Comparison of ENCODE assay signal across 9 cellular contexts in genomic region chr20:840858-841567, GRCh38. TPM values are rescaled to one million over a fixed set of nuclear protein-coding genes. Genes with fewer than 3 reads are reported as not detected.
DNase-seq lines count a peak whose midpoint lies in the region; ATAC-seq lines count a peak whose summit lies in the region.
"Had no signal": no experiment of that assay in that cellular context is flagged by ENCODE, and none has a peak within 500 bp of the region (broad histone marks: within the 10 kb centered on the region; RNA-seq: fewer than 3 reads in every experiment).

No MANE protein-coding gene starts in this region.

- no peak overlapping the region for H3K27ac Mint-ChIP-seq in activated CD4-positive, alpha-beta T cell treated with anti-CD3 and anti-CD28 coated beads for 36 hours
- no peak overlapping the region for H3K27ac Mint-ChIP-seq in activated naive CD8-positive, alpha-beta T cell
- no peak overlapping the region for H3K27ac Mint-ChIP-seq in immature natural killer cell
- no peak overlapping the region for H3K27ac Mint-ChIP-seq in stimulated activated naive CD8-positive, alpha-beta T cell treated with anti-CD3 and anti-CD28 coated beads, Interleukin-15, amount 100 ng/mL, for 72 hours

- H3K27me3 Mint-ChIP-seq in activated CD4-positive, alpha-beta T cell treated with anti-CD3 and anti-CD28 coated beads for 36 hours = no peaks in the 10 kb centered on the region
- H3K27me3 Mint-ChIP-seq in activated naive CD8-positive, alpha-beta T cell = no peaks in the 10 kb centered on the region
- H3K27me3 Mint-ChIP-seq in immature natural killer cell (ENCODE audit: low read depth in 3 of 3) = peaks cover 0 to 3% (median 3%) of the 10 kb centered on the region in 3 donors
- H3K27me3 Mint-ChIP-seq in stimulated activated naive CD8-positive, alpha-beta T cell treated with anti-CD3 and anti-CD28 coated beads, Interleukin-15, amount 100 ng/mL, for 72 hours = no peaks in the 10 kb centered on the region

- H3K4me1 Mint-ChIP-seq in activated CD4-positive, alpha-beta T cell treated with anti-CD3 and anti-CD28 coated beads for 36 hours = peaks cover 44% of the 10 kb centered on the region
- peaks cover 47% of the 10 kb centered on the region for H3K4me1 Mint-ChIP-seq in activated naive CD8-positive, alpha-beta T cell (ENCODE audit: low read depth)
- H3K4me1 Mint-ChIP-seq in immature natural killer cell = peaks cover 42 to 48% of the 10 kb centered on the region in 2 donors
- peaks cover 82% of the 10 kb centered on the region for H3K4me1 Mint-ChIP-seq in stimulated activated naive CD8-positive, alpha-beta T cell treated with anti-CD3 and anti-CD28 coated beads, Interleukin-15, amount 100 ng/mL, for 72 hours

- intact Hi-C loops in activated CD4-positive, alpha-beta T cell treated with anti-CD3 and anti-CD28 coated beads for 36 hours (cut with DNase I, micrococcal nuclease) = no loop called here

- H3K4me3 Mint-ChIP-seq in activated CD4-positive, alpha-beta T cell treated with anti-CD3 and anti-CD28 coated beads for 36 hours = peak overlapping the region; percentile 67
- H3K4me3 Mint-ChIP-seq in activated naive CD8-positive, alpha-beta T cell = peak overlapping the region; percentile 79
- H3K4me3 Mint-ChIP-seq in immature natural killer cell = peak overlapping the region; percentile 47 to 66 (median 51)
- peak overlapping the region; percentile 70 to 75 for H3K4me3 Mint-ChIP-seq in stimulated activated naive CD8-positive, alpha-beta T cell treated with anti-CD3 and anti-CD28 coated beads, Interleukin-15, amount 100 ng/mL, for 72 hours

- DNase-seq in activated CD4-positive, alpha-beta T cell treated with anti-CD3 and anti-CD28 coated beads for 36 hours = peak; percentile 65
- DNase-seq in activated CD4-positive, alpha-beta T cell treated with anti-CD3 and anti-CD28 coated beads, Interleukin-2, amount 50 U/mL, for 1 hour = no peak
- DNase-seq in immature natural killer cell = peak in 1 of 3 donors; percentile 13
- DNase-seq in stimulated activated naive CD8-positive, alpha-beta T cell treated with anti-CD3 and anti-CD28 coated beads, Interleukin-15, amount 100 ng/mL, for 72 hours = peak in 1 of 2 donors; percentile 37
- DNase-seq in superior temporal gyrus (ENCODE audit: extremely low spot score) = no peak
- no peak for DNase-seq in effector CD8-positive, alpha-beta T cell (lab: John Stamatoyannopoulos, UW)
- DNase-seq: EL had no signal

- H3K9me3 Mint-ChIP-seq in activated CD4-positive, alpha-beta T cell treated with anti-CD3 and anti-CD28 coated beads for 36 hours (ENCODE audit: low read depth) = peaks cover 2% of the 10 kb centered on the region
- no peaks in the 10 kb centered on the region for H3K9me3 Mint-ChIP-seq in activated naive CD8-positive, alpha-beta T cell (ENCODE audit: low read depth)
- H3K9me3 Mint-ChIP-seq in immature natural killer cell = no peaks in the 10 kb centered on the region
- peaks cover 0 to 4% of the 10 kb centered on the region in 2 donors for H3K9me3 Mint-ChIP-seq in stimulated activated naive CD8-positive, alpha-beta T cell treated with anti-CD3 and anti-CD28 coated beads, Interleukin-15, amount 100 ng/mL, for 72 hours

- POLR2A ChIA-PET in activated CD4-positive, alpha-beta T cell treated with anti-CD3 and anti-CD28 coated beads for 36 hours (lab: Charles Lee) = no interaction called here

- CTCF ChIA-PET in activated CD4-positive, alpha-beta T cell treated with anti-CD3 and anti-CD28 coated beads for 36 hours (lab: Charles Lee) = no interaction called here

- ATAC-seq in activated CD4-positive, alpha-beta T cell treated with anti-CD3 and anti-CD28 coated beads for 36 hours = no peak
- ATAC-seq in stimulated activated naive CD8-positive, alpha-beta T cell treated with anti-CD3 and anti-CD28 coated beads, Interleukin-15, amount 100 ng/mL, for 72 hours = no peak
- ATAC-seq in HG02852 (IDR thresholded peaks at IDR 0.05; ENCODE audit: unreplicated experiment) = no peak

- H3K36me3 Mint-ChIP-seq in activated CD4-positive, alpha-beta T cell treated with anti-CD3 and anti-CD28 coated beads for 36 hours (ENCODE audit: low read depth) = peaks cover 7% of the 10 kb centered on the region
- peaks cover 7% of the 10 kb centered on the region for H3K36me3 Mint-ChIP-seq in activated naive CD8-positive, alpha-beta T cell
- H3K36me3 Mint-ChIP-seq in immature natural killer cell = peaks cover 0 to 4% (median 0%) of the 10 kb centered on the region in 3 donors

RNA-seq across cellular contexts. Expression of gene FAM110A, which starts 7.5 kb away (rescaled TPM):
- 10 to 100 TPM; 15.5 TPM for total RNA-seq in activated CD4-positive, alpha-beta T cell treated with anti-CD3 and anti-CD28 coated beads for 36 hours
- polyA plus RNA-seq in immature natural killer cell = 10 to 100 TPM in 2 of 3 donors, 1 to 10 TPM in 1; 5.0 to 20.7 (median 13.8) TPM
